ENCODE assay signal across 7 cellular contexts in genomic region chr14:94025720-94026119, GRCh38. TPM values are rescaled to one million over a fixed set of nuclear protein-coding genes. Genes with fewer than 3 reads are reported as not detected.
DNase-seq lines count a peak whose midpoint lies in the region; ATAC-seq lines count a peak whose summit lies in the region.
"Had no signal": no experiment of that assay in that cellular context is flagged by ENCODE, and none has a peak within 500 bp of the region (broad histone marks: within the 10 kb centered on the region; RNA-seq: fewer than 3 reads in every experiment).

No MANE protein-coding gene starts in this region.

- peaks cover 34% of the 10 kb centered on the region for H3K4me1 Mint-ChIP-seq in activated T-helper 17 cell treated with anti-CD3 and anti-CD28 coated beads, Interleukin-2, amount 50 U/mL, for 72 hours
- peaks cover 5 to 11% (median 9%) of the 10 kb centered on the region in 3 donors for H3K4me1 Mint-ChIP-seq in naive B cell

- H3K36me3 Mint-ChIP-seq in activated T-helper 17 cell treated with anti-CD3 and anti-CD28 coated beads, Interleukin-2, amount 50 U/mL, for 72 hours (ENCODE audit: low read depth): no peaks in the 10 kb centered on the region
- no peaks in the 10 kb centered on the region for H3K36me3 Mint-ChIP-seq in naive B cell

- H3K9me3 Mint-ChIP-seq in activated T-helper 17 cell treated with anti-CD3 and anti-CD28 coated beads, Interleukin-2, amount 50 U/mL, for 72 hours: no peaks in the 10 kb centered on the region
- H3K9me3 Mint-ChIP-seq in naive B cell: no peaks in the 10 kb centered on the region

- no peak for ATAC-seq in activated T-helper 17 cell treated with anti-CD3 and anti-CD28 coated beads, Interleukin-2, amount 50 U/mL, for 72 hours (replicated peaks)
- ATAC-seq in naive B cell (ENCODE audit: low read depth in 2 of 2): no peak

- peak overlapping the region; percentile 4 for H3K27ac Mint-ChIP-seq in activated T-helper 17 cell treated with anti-CD3 and anti-CD28 coated beads, Interleukin-2, amount 50 U/mL, for 72 hours
- H3K27ac Mint-ChIP-seq in naive B cell: peak overlapping the region in 1 of 6 donors; percentile 23

- H3K27me3 Mint-ChIP-seq in activated T-helper 17 cell treated with anti-CD3 and anti-CD28 coated beads, Interleukin-2, amount 50 U/mL, for 72 hours: no peaks in the 10 kb centered on the region
- peaks cover 21 to 67% (median 48%) of the 10 kb centered on the region in 3 donors for H3K27me3 Mint-ChIP-seq in naive B cell

- DNase-seq in ELR (ENCODE audit: low read depth) (peak; percentile 67), naive B cell (no peak), germinal center (ENCODE audit: low spot score) (no peak), cerebellar cortex (ENCODE audit: low spot score) (no peak), DMS79 (lab: John Stamatoyannopoulos, UW) (no peak)

- H3K4me3 Mint-ChIP-seq in activated T-helper 17 cell treated with anti-CD3 and anti-CD28 coated beads, Interleukin-2, amount 50 U/mL, for 72 hours: peak overlapping the region; percentile 69
- H3K4me3 Mint-ChIP-seq in naive B cell: peak overlapping the region; percentile 68 to 91 (median 84)

RNA-seq across cellular contexts. Expression of gene OTUB2, which starts 0.4 kb away (rescaled TPM):
- 10 to 100 TPM in 1 of 2 donors, 1 to 10 TPM in 1; 6.3 to 11.0 TPM for total RNA-seq in activated T-helper 17 cell treated with anti-CD3 and anti-CD28 coated beads, Interleukin-2, amount 50 U/mL, for 72 hours
- polyA plus RNA-seq in naive B cell (ENCODE audit: low read depth in 6 of 6): under 1 TPM in 5 of 6 donors, not detected in 1; 0.08 to 0.23 (median 0.20) TPM

RNA-seq across cellular contexts. Expression of gene CCDC197, which starts 28.6 kb away (rescaled TPM):
- total RNA-seq in activated T-helper 17 cell treated with anti-CD3 and anti-CD28 coated beads, Interleukin-2, amount 50 U/mL, for 72 hours: under 1 TPM in 1 of 2 donors, not detected in 1; 0.37 TPM
- not detected for polyA plus RNA-seq in naive B cell (ENCODE audit: low read depth in 6 of 6)
- total RNA-seq: sciatic nerve had no signal

RNA-seq across cellular contexts. Expression of gene ASB2, which starts 49.4 kb away (rescaled TPM):
- 10 to 100 TPM; 48.5 to 68.7 TPM for total RNA-seq in activated T-helper 17 cell treated with anti-CD3 and anti-CD28 coated beads, Interleukin-2, amount 50 U/mL, for 72 hours
- polyA plus RNA-seq in naive B cell (ENCODE audit: low read depth in 6 of 6): under 1 TPM in 3 of 6 donors, not detected in 3; 0.18 to 0.62 (median 0.29) TPM

RNA-seq across cellular contexts. Expression of gene DDX24, which starts 55.3 kb away (rescaled TPM):
- total RNA-seq in activated T-helper 17 cell treated with anti-CD3 and anti-CD28 coated beads, Interleukin-2, amount 50 U/mL, for 72 hours: 100 to 1,000 TPM; 222 to 241 TPM
- 100 to 1,000 TPM in 5 of 6 donors, 10 to 100 TPM in 1; 90.3 to 213 (median 177) TPM for polyA plus RNA-seq in naive B cell (ENCODE audit: low read depth in 6 of 6)

RNA-seq across cellular contexts. Expression of gene IFI27L1, which starts 55.4 kb away (rescaled TPM):
- total RNA-seq in activated T-helper 17 cell treated with anti-CD3 and anti-CD28 coated beads, Interleukin-2, amount 50 U/mL, for 72 hours: 10 to 100 TPM; 34.5 to 35.4 TPM
- polyA plus RNA-seq in naive B cell (ENCODE audit: low read depth in 6 of 6): 10 to 100 TPM in 1 of 6 donors, 1 to 10 TPM in 5; 5.0 to 11.1 (median 5.8) TPM
